ENCODE assay signal across 8 cellular contexts in the genomic region with DNA sequence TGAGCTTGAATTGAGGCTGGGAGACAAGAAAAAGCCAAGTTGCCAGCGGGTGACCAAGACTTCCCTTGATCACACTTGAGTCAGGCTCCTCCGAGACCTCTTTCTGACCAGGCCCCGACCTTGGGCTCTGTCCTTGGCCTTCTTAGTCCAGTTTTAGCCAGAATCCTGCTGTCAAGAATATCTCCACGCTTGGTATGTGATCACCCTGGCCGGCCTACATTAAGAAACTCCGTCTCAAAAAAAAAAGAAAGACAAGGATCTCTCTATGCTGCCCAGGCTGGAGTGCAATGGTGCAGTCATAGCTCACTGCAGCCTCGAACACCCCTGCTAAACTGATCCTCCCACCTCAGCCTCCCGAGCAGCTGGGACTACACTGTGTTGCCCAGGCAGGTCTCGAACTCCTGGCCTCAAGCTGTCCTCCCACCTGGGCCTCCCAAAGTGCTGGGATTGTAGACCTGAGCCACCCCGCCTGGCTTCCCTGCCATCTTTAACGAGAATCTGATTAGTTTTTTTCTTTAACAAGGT. TPM values are rescaled to one million over a fixed set of nuclear protein-coding genes. Genes with fewer than 3 reads are reported as not detected.
A peak's percentile ranks its signal among the peaks of the same experiment; 100 is the strongest.
DNase-seq lines count a peak whose midpoint lies in the region; ATAC-seq and TF ChIP-seq lines count a peak whose summit lies in the region.

No MANE protein-coding gene starts in this region.

- no peak for ATAC-seq in activated CD4-positive, alpha-beta T cell treated with anti-CD3 and anti-CD28 coated beads for 36 hours
- ATAC-seq in left lung (no peak), HG03432 (IDR thresholded peaks at IDR 0.05; ENCODE audit: unreplicated experiment) (no peak)

- no peaks in the 10 kb centered on the region for H3K9me3 Mint-ChIP-seq in activated CD4-positive, alpha-beta T cell treated with anti-CD3 and anti-CD28 coated beads for 36 hours (ENCODE audit: low read depth)
- H3K9me3 Mint-ChIP-seq in activated naive CD8-positive, alpha-beta T cell (ENCODE audit: low read depth): no peaks in the 10 kb centered on the region

- peaks cover 17 to 52% of the 10 kb centered on the region in 2 donors for H3K4me1 ChIP-seq in left lung
- peaks cover 22% of the 10 kb centered on the region for H3K4me1 ChIP-seq in testis

- CTCF ChIA-PET in activated CD4-positive, alpha-beta T cell treated with anti-CD3 and anti-CD28 coated beads for 36 hours (lab: Charles Lee): interaction anchor here (0.5 to 1.2 kb wide), 9 partner anchors 15 to 939 kb away, joined by 3 to 4 read pairs (median 3); a partner anchor contains a TSS

- H3K9me3 ChIP-seq in left lung (no peaks in the 10 kb centered on the region), testis (no peaks in the 10 kb centered on the region)

- H3K27me3 ChIP-seq in left lung: no peaks in the 10 kb centered on the region
- no peaks in the 10 kb centered on the region for H3K27me3 ChIP-seq in testis

- peak overlapping the region; percentile 81 for H3K27ac Mint-ChIP-seq in activated CD4-positive, alpha-beta T cell treated with anti-CD3 and anti-CD28 coated beads for 36 hours
- H3K27ac Mint-ChIP-seq in activated naive CD8-positive, alpha-beta T cell: peak overlapping the region; percentile 54

- no peaks in the 10 kb centered on the region for H3K36me3 Mint-ChIP-seq in activated CD4-positive, alpha-beta T cell treated with anti-CD3 and anti-CD28 coated beads for 36 hours (ENCODE audit: low read depth)
- no peaks in the 10 kb centered on the region for H3K36me3 Mint-ChIP-seq in activated naive CD8-positive, alpha-beta T cell

- DNase-seq in activated CD4-positive, alpha-beta T cell treated with anti-CD3 and anti-CD28 coated beads for 36 hours: no peak
- no peak for DNase-seq in activated CD4-positive, alpha-beta T cell treated with anti-CD3 and anti-CD28 coated beads for 48 hours
- DNase-seq in left lung (no peak), testis (no peak), AG08395 (ENCODE audit: low spot score) (no peak), G401 (ENCODE audit: low spot score) (no peak)

- H3K4me3 ChIP-seq in left lung: peak overlapping the region; percentile 69 to 91
- peak overlapping the region; percentile 64 to 71 for H3K4me3 ChIP-seq in testis

- TF ChIP-seq CTCF in left lung (IDR thresholded peaks at IDR 0.05) (no peak), testis (IDR thresholded peaks at IDR 0.05) (no peak)

- in situ Hi-C loops in G401 (cut with HindIII; ENCODE audit: low sequenced_read_pairs): no loop called here

- peaks cover 2% of the 10 kb centered on the region for H3K27me3 Mint-ChIP-seq in activated CD4-positive, alpha-beta T cell treated with anti-CD3 and anti-CD28 coated beads for 36 hours
- H3K27me3 Mint-ChIP-seq in activated naive CD8-positive, alpha-beta T cell: no peaks in the 10 kb centered on the region

- no peak for TF ChIP-seq POLR2A in testis (IDR thresholded peaks at IDR 0.05)

- H3K4me1 Mint-ChIP-seq in activated CD4-positive, alpha-beta T cell treated with anti-CD3 and anti-CD28 coated beads for 36 hours: peaks cover 23% of the 10 kb centered on the region
- H3K4me1 Mint-ChIP-seq in activated naive CD8-positive, alpha-beta T cell (ENCODE audit: low read depth): peaks cover 25% of the 10 kb centered on the region

- H3K4me3 Mint-ChIP-seq in activated CD4-positive, alpha-beta T cell treated with anti-CD3 and anti-CD28 coated beads for 36 hours: peak overlapping the region; percentile 60
- peak overlapping the region; percentile 72 for H3K4me3 Mint-ChIP-seq in activated naive CD8-positive, alpha-beta T cell

- POLR2A ChIA-PET in activated CD4-positive, alpha-beta T cell treated with anti-CD3 and anti-CD28 coated beads for 36 hours (lab: Charles Lee): no interaction called here

- WGBS in testis, 2 donors: 63 to 64% methylated on average over 9 to 11 of the region's 11 CpGs

- H3K36me3 ChIP-seq in left lung (no peaks in the 10 kb centered on the region), testis (ENCODE audit: low read depth, missing control alignments) (no peaks in the 10 kb centered on the region)

- intact Hi-C loops in activated CD4-positive, alpha-beta T cell treated with anti-CD3 and anti-CD28 coated beads for 36 hours (cut with DNase I, micrococcal nuclease): loop anchor here in 1 of 2 experiments (10.0 kb wide), 2 partner anchors 428 to 498 kb away; no protein-coding TSS in a partner anchor
- intact Hi-C loops in left lung (cut with DNase I): no loop called here
- intact Hi-C loops in testis (cut with DNase I; ENCODE audit: low total_unique reads): loop anchor here (5.0 kb wide), 1 partner anchor 164 kb away; no protein-coding TSS in a partner anchor

- H3K27ac ChIP-seq in left lung: peak overlapping the region; percentile 96 to 99
- H3K27ac ChIP-seq in testis: peak overlapping the region; percentile 85 to 97

RNA-seq across cellular contexts. Expression of a gene that starts 1.0 kb away (rescaled TPM):
- 10 to 100 TPM; 31.0 to 35.5 TPM for total RNA-seq in activated CD4-positive, alpha-beta T cell treated with anti-CD3 and anti-CD28 coated beads for 36 hours
- total RNA-seq in left lung (100 to 1,000 TPM in 1 of 2 donors, 10 to 100 TPM in 1; 65.6 to 108 TPM), testis (10 to 100 TPM; 78.3 to 90.6 TPM)
- 92.5 TPM for polyA plus RNA-seq in testis (ENCODE audit: insufficient read depth, low read depth, low replicate concordance)
- 48.6 and 90.7 TPM in 2 replicates for total RNA-seq in G401 (2014; rRNA removed; shearing (Covaris generic))
